1 cellular context compared by ENCODE assay signal in the genomic region with DNA sequence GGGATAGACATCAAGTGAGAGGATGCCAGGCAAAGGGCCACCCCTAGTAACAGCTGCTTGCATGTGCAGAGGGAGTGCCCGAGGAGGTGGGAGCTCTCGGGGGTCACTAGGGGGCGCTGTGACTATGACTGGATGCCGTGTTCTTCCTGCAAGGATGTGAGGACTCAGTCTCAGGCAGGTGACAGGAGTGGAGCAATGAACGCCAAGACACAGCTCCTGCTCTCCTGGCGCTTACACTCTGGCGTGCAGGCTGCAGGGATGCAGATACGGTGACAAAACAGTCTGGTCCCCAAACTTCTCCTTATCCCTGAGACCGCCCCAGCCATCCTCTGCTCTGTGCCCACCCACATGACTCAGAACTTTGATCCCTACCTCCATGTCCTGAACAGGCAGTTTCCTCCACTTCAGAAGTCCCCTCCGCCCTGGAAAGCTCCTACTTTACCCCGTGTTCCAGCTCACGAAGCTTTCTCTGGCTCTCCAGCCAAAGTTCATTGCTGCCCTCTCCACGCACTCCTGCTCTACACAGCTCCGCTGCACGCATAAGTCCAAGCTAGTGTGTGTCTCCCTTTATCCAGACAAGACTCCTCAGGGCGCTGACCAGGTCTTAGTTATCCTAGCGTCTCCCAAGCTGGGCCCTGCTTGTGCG.
A peak's percentile ranks its signal among the peaks of the same experiment; 100 is the strongest.
TF ChIP-seq lines count a peak whose summit lies in the region.

No MANE protein-coding gene starts in this region.

TF ChIP-seq in HCT116, 20 proteins besides CTCF, POLR2A, EP300 and RAD21:
- TF ChIP-seq CEBPB (IDR thresholded peaks at IDR 0.05; ENCODE audit: low read depth) (no peak), YY1 (IDR thresholded peaks at IDR 0.05; ENCODE audit: extremely low read depth, insufficient replicate concordance, low read depth, low read length) (peak; percentile 44), ZFX (IDR thresholded peaks at IDR 0.05) (no peak), TCF7L2 (IDR thresholded peaks at IDR 0.05; ENCODE audit: borderline replicate concordance, extremely low read depth, insufficient read depth, insufficient read length) (no peak), EZH2phosphoT487 (IDR thresholded peaks at IDR 0.05; ENCODE audit: borderline replicate concordance) (no peak), POLR2AphosphoS5 (IDR thresholded peaks at IDR 0.05; ENCODE audit: low read depth, low read length) (peak; percentile 59), SP1 (IDR thresholded peaks at IDR 0.05; ENCODE audit: low read depth) (no peak), SRF (IDR thresholded peaks at IDR 0.05; ENCODE audit: low read depth) (no peak), JUND (IDR thresholded peaks at IDR 0.05) (no peak)
- TF ChIP-seq, protein P1, sequence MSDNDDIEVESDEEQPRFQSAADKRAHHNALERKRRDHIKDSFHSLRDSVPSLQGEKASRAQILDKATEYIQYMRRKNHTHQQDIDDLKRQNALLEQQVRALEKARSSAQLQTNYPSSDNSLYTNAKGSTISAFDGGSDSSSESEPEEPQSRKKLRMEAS (IDR thresholded peaks at IDR 0.05) = peak; percentile 53
TF ChIP-seq in HCT116: peak in this region for 3.
